10 cellular contexts compared by ENCODE assay signal in the genomic region with DNA sequence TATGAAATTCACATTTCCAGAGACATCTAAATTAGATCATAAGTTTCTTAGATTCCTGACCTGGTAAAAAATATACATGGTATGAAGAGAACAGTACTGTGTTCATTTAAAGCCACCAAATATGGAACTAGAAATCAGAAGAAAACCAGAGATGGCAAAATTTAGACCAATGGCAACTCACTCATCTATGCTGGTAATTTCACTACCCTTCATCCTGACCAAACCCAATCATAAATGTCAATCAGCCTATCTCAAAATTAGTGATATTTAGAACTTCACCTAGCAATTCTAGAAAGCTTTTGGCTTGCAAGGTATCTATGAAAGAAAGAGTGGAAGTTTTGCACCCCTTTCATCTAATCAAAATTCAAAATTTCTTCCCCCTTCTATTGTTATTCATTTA.
A peak's percentile ranks its signal among the peaks of the same experiment; 100 is the strongest.
DNase-seq lines count a peak whose midpoint lies in the region; ATAC-seq and TF ChIP-seq lines count a peak whose summit lies in the region.
"Had no signal": no experiment of that assay in that cellular context is flagged by ENCODE, and none has a peak within 500 bp of the region (broad histone marks: within the 10 kb centered on the region; RNA-seq: fewer than 3 reads in every experiment).

No MANE protein-coding gene starts in this region.

- H3K9me3 ChIP-seq in upper lobe of right lung, result no peaks in the 10 kb centered on the region
- H3K9me3 ChIP-seq: BE2C had no signal

- H3K36me3 Mint-ChIP-seq in activated naive CD4-positive, alpha-beta T cell treated with anti-CD3 and anti-CD28 coated beads, Interleukin-2, amount 10 ng/mL, durations not matched to agents 7 days and 5 days, result peaks cover 22% of the 10 kb centered on the region
- H3K36me3 Mint-ChIP-seq in activated naive CD8-positive, alpha-beta T cell treated with anti-CD3 and anti-CD28 coated beads for 36 hours, result peaks cover 4% of the 10 kb centered on the region
- H3K36me3 Mint-ChIP-seq: mesothelial cell of epicardium had no signal

- peaks cover 5% of the 10 kb centered on the region for H3K27me3 Mint-ChIP-seq in activated naive CD4-positive, alpha-beta T cell treated with anti-CD3 and anti-CD28 coated beads, Interleukin-2, amount 10 ng/mL, durations not matched to agents 7 days and 5 days
- peaks cover 15% of the 10 kb centered on the region for H3K27me3 Mint-ChIP-seq in activated naive CD8-positive, alpha-beta T cell treated with anti-CD3 and anti-CD28 coated beads for 36 hours

- peak overlapping the region; percentile 47 for H3K27ac Mint-ChIP-seq in activated naive CD4-positive, alpha-beta T cell treated with anti-CD3 and anti-CD28 coated beads, Interleukin-2, amount 10 ng/mL, durations not matched to agents 7 days and 5 days
- H3K27ac Mint-ChIP-seq in activated naive CD8-positive, alpha-beta T cell treated with anti-CD3 and anti-CD28 coated beads for 36 hours, result peak overlapping the region; percentile 91
- H3K27ac Mint-ChIP-seq: mesothelial cell of epicardium had no signal

- H3K27ac ChIP-seq in upper lobe of right lung, result peak overlapping the region; percentile 11

- no peak for DNase-seq in activated naive CD4-positive, alpha-beta T cell treated with anti-CD3 and anti-CD28 coated beads, Interleukin-2, amount 10 ng/mL, durations not matched to agents 7 days and 5 days
- DNase-seq in activated naive CD4-positive, alpha-beta T cell (lab: John Stamatoyannopoulos, UW), result no peak
- no peak for DNase-seq in activated naive CD8-positive, alpha-beta T cell treated with anti-CD3 and anti-CD28 coated beads for 36 hours
- no peak for DNase-seq in upper lobe of right lung
- no peak for DNase-seq in AG20443 (ENCODE audit: low spot score)
- DNase-seq in GM13977 (ENCODE audit: low spot score), result no peak
- no peak for DNase-seq in glomerular visceral epithelial cell (ENCODE audit: extremely low spot score)
- DNase-seq: BE2C had no signal

- H3K4me3 Mint-ChIP-seq in activated naive CD4-positive, alpha-beta T cell treated with anti-CD3 and anti-CD28 coated beads, Interleukin-2, amount 10 ng/mL, durations not matched to agents 7 days and 5 days, result peak overlapping the region; percentile 10
- H3K4me3 Mint-ChIP-seq in activated naive CD8-positive, alpha-beta T cell treated with anti-CD3 and anti-CD28 coated beads for 36 hours, result peak overlapping the region; percentile 6
- H3K4me3 Mint-ChIP-seq: mesothelial cell of epicardium had no signal

- no peaks in the 10 kb centered on the region for H3K27me3 ChIP-seq in upper lobe of right lung

- H3K36me3 ChIP-seq in upper lobe of right lung, result no peaks in the 10 kb centered on the region
- H3K36me3 ChIP-seq: BE2C had no signal

- TF ChIP-seq CTCF in upper lobe of right lung (IDR thresholded peaks at IDR 0.05) (no peak), GM13977 (IDR thresholded peaks at IDR 0.05; ENCODE audit: extremely low read depth, insufficient read depth, missing control alignments) (no peak)

- no peaks in the 10 kb centered on the region for H3K4me1 ChIP-seq in upper lobe of right lung
- H3K4me1 ChIP-seq: BE2C had no signal

- CTCF ChIA-PET in activated naive CD4-positive, alpha-beta T cell treated with anti-CD3 and anti-CD28 coated beads, Interleukin-2, amount 10 ng/mL, durations not matched to agents 7 days and 5 days (lab: Charles Lee), result interaction anchor here (2.0 kb wide), 1 partner anchor 61 kb away, joined by 7 read pairs; no protein-coding TSS in a partner anchor

- intact Hi-C loops in upper lobe of right lung (cut with DNase I), result no loop called here

- in situ Hi-C loops in GM13977 (cut with MboI; ENCODE audit: low pct_unique_long_range_greater_than_20kb, low sequenced_read_pairs, unreplicated experiment), result no loop called here

- ATAC-seq in HG03066 (IDR thresholded peaks at IDR 0.05; ENCODE audit: low read depth, unreplicated experiment) (peak; percentile 13), upper lobe of right lung (no peak)

- no peak overlapping the region for H3K4me3 ChIP-seq in upper lobe of right lung

- H3K9me3 Mint-ChIP-seq in activated naive CD4-positive, alpha-beta T cell treated with anti-CD3 and anti-CD28 coated beads, Interleukin-2, amount 10 ng/mL, durations not matched to agents 7 days and 5 days, result no peaks in the 10 kb centered on the region
- H3K9me3 Mint-ChIP-seq in activated naive CD8-positive, alpha-beta T cell treated with anti-CD3 and anti-CD28 coated beads for 36 hours, result no peaks in the 10 kb centered on the region

- H3K4me1 Mint-ChIP-seq in activated naive CD4-positive, alpha-beta T cell treated with anti-CD3 and anti-CD28 coated beads, Interleukin-2, amount 10 ng/mL, durations not matched to agents 7 days and 5 days, result peaks cover 42% of the 10 kb centered on the region
- H3K4me1 Mint-ChIP-seq in activated naive CD8-positive, alpha-beta T cell treated with anti-CD3 and anti-CD28 coated beads for 36 hours, result peaks cover 31% of the 10 kb centered on the region
- H3K4me1 Mint-ChIP-seq: mesothelial cell of epicardium had no signal
